ENCODE assay signal across 17 cellular contexts in genomic region chr7:90951229-90951628, GRCh38.
DNase-seq lines count a peak whose midpoint lies in the region; ATAC-seq, FAIRE-seq and TF ChIP-seq lines count a peak whose summit lies in the region.
"Had no signal": no experiment of that assay in that cellular context is flagged by ENCODE, and none has a peak within 500 bp of the region (broad histone marks: within the 10 kb centered on the region; RNA-seq: fewer than 3 reads in every experiment).

No MANE protein-coding gene starts in this region.

- H3K27me3 Mint-ChIP-seq in neural progenitor cell (ENCODE audit: insufficient read depth, low read depth), result no peaks in the 10 kb centered on the region
- H3K27me3 Mint-ChIP-seq: B cell; CD4-positive, alpha-beta T cell; IgD-negative memory B cell had no signal

- H3F3A ChIP-seq in neural progenitor cell (ENCODE audit: low read depth), result peaks cover 20% of the 10 kb centered on the region

- ATAC-seq in HepG2 (no peak), right lobe of liver (no peak), GM21526 (IDR thresholded peaks at IDR 0.05; ENCODE audit: low FRiP score, unreplicated experiment) (no peak)

- 3% methylated on average over 1 of the region's 1 CpG for WGBS in HepG2 (ENCODE audit: low lambda C conversion rate)
- WGBS in right lobe of liver (ENCODE audit: insufficient coverage, low coverage, low lambda C conversion rate, missing lambda C conversion rate), result 89% methylated on average over 1 of the region's 1 CpG

- TF ChIP-seq EP300 in HepG2 (IDR thresholded peaks at IDR 0.05; ENCODE audit: low read depth in 2 of 2, low read length in 2 of 2) (no peak), HepG2 (CRISPR knock-in tag; IDR thresholded peaks at IDR 0.05; ENCODE audit: borderline replicate concordance) (no peak)

- H3K36me3 ChIP-seq in HepG2 (replicated peaks in 1 of 2; ENCODE audit: control insufficient read depth in 1 of 2, insufficient read depth in 2 of 2, low read length in 2 of 2) (no peaks in the 10 kb centered on the region), right lobe of liver (no peaks in the 10 kb centered on the region), SK-N-MC (ENCODE audit: insufficient read depth, low read length) (peaks cover 10% of the 10 kb centered on the region), neural progenitor cell (no peaks in the 10 kb centered on the region), osteoblast (ENCODE audit: insufficient read depth, low read length) (peaks cover 5% of the 10 kb centered on the region)
- H3K36me3 ChIP-seq: HAP-1 had no signal

- H3K79me2 ChIP-seq in HepG2 (ENCODE audit: insufficient read depth, low read length) (no peaks in the 10 kb centered on the region), neural progenitor cell (ENCODE audit: low read depth) (no peaks in the 10 kb centered on the region), osteoblast (ENCODE audit: insufficient read depth, low read length) (no peaks in the 10 kb centered on the region)

- TF ChIP-seq CTCF in HepG2 (CRISPR knock-in tag; IDR thresholded peaks at IDR 0.05) (no peak), right lobe of liver (IDR thresholded peaks at IDR 0.05) (no peak), neural progenitor cell (IDR thresholded peaks at IDR 0.05) (no peak), osteoblast (IDR thresholded peaks at IDR 0.05; ENCODE audit: extremely low read depth, low read depth, low read length) (no peak)

- H3K4me3 ChIP-seq in HepG2 (replicated peaks in 1 of 3; ENCODE audit: insufficient read depth in 1 of 3, low read depth in 2 of 3, low read length in 3 of 3), result no peak overlapping the region
- H3K4me3 ChIP-seq in right lobe of liver, result no peak overlapping the region
- H3K4me3 ChIP-seq in SK-N-MC, result peak overlapping the region; percentile 64; the same call in 1 of the 2 replicates
- H3K4me3 ChIP-seq in neural progenitor cell, result no peak overlapping the region
- no peak overlapping the region for H3K4me3 ChIP-seq in osteoblast (ENCODE audit: insufficient read depth, low read length)
- H3K4me3 ChIP-seq: HAP-1 had no signal

- H3K27ac ChIP-seq in HepG2 (ENCODE audit: extremely low read length, insufficient read depth, low read length) (no peak overlapping the region), right lobe of liver (no peak overlapping the region), SK-N-MC (peak overlapping the region; percentile 97), neural progenitor cell (peak overlapping the region; percentile 91), osteoblast (ENCODE audit: low read depth, low read length) (no peak overlapping the region)
- H3K27ac ChIP-seq: HL-60 had no signal

- no peak for TF ChIP-seq POLR2A in HepG2 (IDR thresholded peaks at IDR 0.05; ENCODE audit: insufficient read depth in 1 of 2, low read depth in 2 of 2, low read length in 2 of 2)
- TF ChIP-seq POLR2A in right lobe of liver (IDR thresholded peaks at IDR 0.05), result no peak

- intact Hi-C loops in HepG2 (cut with micrococcal nuclease; ENCODE audit: unreplicated experiment), result no loop called here
- intact Hi-C loops in right lobe of liver (cut with DNase I), result no loop called here

- H4K20me1 ChIP-seq in HepG2 (ENCODE audit: insufficient read depth, low read length), result no peaks in the 10 kb centered on the region
- no peaks in the 10 kb centered on the region for H4K20me1 ChIP-seq in neural progenitor cell (ENCODE audit: low read depth)
- no peaks in the 10 kb centered on the region for H4K20me1 ChIP-seq in osteoblast (ENCODE audit: insufficient read depth, low read length)

- H3K4me1 ChIP-seq in HepG2 (ENCODE audit: insufficient read depth, low read length) (no peaks in the 10 kb centered on the region), right lobe of liver (no peaks in the 10 kb centered on the region), neural progenitor cell (peaks cover 54% of the 10 kb centered on the region), osteoblast (ENCODE audit: insufficient read depth, low read length) (no peaks in the 10 kb centered on the region)

- no peak for DNase-seq in HepG2 (ENCODE audit: low spot score)
- DNase-seq in right lobe of liver, result no peak
- no peak for DNase-seq in SK-N-MC (ENCODE audit: low read depth, low spot score)
- DNase-seq in neural progenitor cell (ENCODE audit: low spot score), result no peak
- DNase-seq in GDM1 (lab: John Stamatoyannopoulos, UW), result no peak
- no peak for DNase-seq in osteoblast (ENCODE audit: insufficient read length, low spot score, missing footprints)
- DNase-seq: 8988T; Calu3; CD4-positive, alpha-beta T cell; DMS79; GOT3 had no signal

- H3K4me2 ChIP-seq in HepG2 (ENCODE audit: low read depth, low read length), result no peak overlapping the region
- H3K4me2 ChIP-seq in neural progenitor cell, result peak overlapping the region; percentile 91
- no peak overlapping the region for H3K4me2 ChIP-seq in osteoblast (ENCODE audit: insufficient read depth, low read length)

- in situ Hi-C loops in HepG2 (cut with HindIII; ENCODE audit: extremely low pct_ligation_motif_present, low pct_unique_long_range_greater_than_20kb), result no loop called here

- H2AFZ ChIP-seq in HepG2 (ENCODE audit: low read length) (no peak overlapping the region), neural progenitor cell (replicated peaks) (no peak overlapping the region), osteoblast (ENCODE audit: low read length) (no peak overlapping the region)

- H3K9ac ChIP-seq in HepG2 (ENCODE audit: insufficient read depth, low read depth, low read length) (no peak overlapping the region), SK-N-MC (ENCODE audit: insufficient read length) (no peak overlapping the region), neural progenitor cell (no peak overlapping the region)

- H3K9me3 ChIP-seq in HepG2 (ENCODE audit: low read length) (no peaks in the 10 kb centered on the region), right lobe of liver (no peaks in the 10 kb centered on the region), SK-N-MC (ENCODE audit: low read depth, low read length) (no peaks in the 10 kb centered on the region), neural progenitor cell (ENCODE audit: low read depth) (no peaks in the 10 kb centered on the region), osteoblast (ENCODE audit: low read depth, low read length) (no peaks in the 10 kb centered on the region)
- H3K9me3 ChIP-seq: HAP-1 had no signal

- TF ChIP-seq RAD21 in HepG2 (CRISPR knock-in tag; IDR thresholded peaks at IDR 0.05), result no peak

- H3K9me3 Mint-ChIP-seq in neural progenitor cell, result no peaks in the 10 kb centered on the region
- H3K9me3 Mint-ChIP-seq: CD4-positive, alpha-beta T cell; IgD-negative memory B cell had no signal

- CTCF ChIA-PET in HepG2 (lab: Yijun Ruan, JAX; ENCODE audit: low intra/inter-chr PET ratio, low total read pairs), result no interaction called here

- peaks cover 17% of the 10 kb centered on the region for H3K36me3 Mint-ChIP-seq in neural progenitor cell

- H3K4me1 Mint-ChIP-seq in neural progenitor cell, result peaks cover 52% of the 10 kb centered on the region

- no TSS peak for BruUV-seq in HepG2 (replicated peaks; lab: Mats Ljungman, UMichigan)

- no peak overlapping the region for H3K4me3 Mint-ChIP-seq in neural progenitor cell
- H3K4me3 Mint-ChIP-seq: B cell; CD4-positive, alpha-beta T cell; IgD-negative memory B cell had no signal

- FAIRE-seq in HepG2 (lab: Jason Lieb, UNC), result no peak
- FAIRE-seq: GM12891 had no signal

- peak overlapping the region; percentile 99 for H3K27ac Mint-ChIP-seq in neural progenitor cell
- H3K27ac Mint-ChIP-seq: B cell; CD4-positive, alpha-beta T cell had no signal

- POLR2A ChIA-PET in HepG2 (lab: Yijun Ruan, JAX), result no interaction called here

- H3K27me3 ChIP-seq in HepG2 (ENCODE audit: control insufficient read depth in 1 of 2, insufficient read depth in 2 of 2, low read length in 2 of 2), result no peaks in the 10 kb centered on the region
- no peaks in the 10 kb centered on the region for H3K27me3 ChIP-seq in right lobe of liver
- H3K27me3 ChIP-seq in neural progenitor cell, result no peaks in the 10 kb centered on the region
- H3K27me3 ChIP-seq in osteoblast (ENCODE audit: insufficient read depth, low read length), result no peaks in the 10 kb centered on the region

TF ChIP-seq in HepG2, 621 proteins besides CTCF, POLR2A, EP300 and RAD21:
- TF ChIP-seq ZNF225 (CRISPR knock-in tag; IDR thresholded peaks at IDR 0.05), result no peak
- no peak for TF ChIP-seq JUNB (CRISPR knock-in tag; IDR thresholded peaks at IDR 0.05; ENCODE audit: borderline replicate concordance)
- TF ChIP-seq ZNF543 (CRISPR knock-in tag; IDR thresholded peaks at IDR 0.05), result no peak
- no peak for TF ChIP-seq ZSCAN5A (CRISPR knock-in tag; IDR thresholded peaks at IDR 0.05; ENCODE audit: borderline replicate concordance)
- no peak for TF ChIP-seq ZNF160 (CRISPR knock-in tag; IDR thresholded peaks at IDR 0.05)
- TF ChIP-seq MAFK (conservative IDR thresholded peaks at IDR 0.05 in 1 of 2, IDR thresholded peaks at IDR 0.05 in 1 of 2; ENCODE audit: low read length in 2 of 2), result peak; percentile 69 to 80; a peak in 3 of 4 replicates
- peak; percentile 72; the same call in 1 of the 2 replicates for TF ChIP-seq MAFF (IDR thresholded peaks at IDR 0.05; ENCODE audit: low read depth, low read length)
- TF ChIP-seq NCOA1 (CRISPR knock-in tag; IDR thresholded peaks at IDR 0.05), result no peak

Comparison
In these comparisons a context has a peak if more than half of its experiments do, and no peak if none do; other contexts are left out.
1. H3K27ac ChIP-seq: peak in SK-N-MC (single experiment) and neural progenitor cell (single experiment); none in HepG2 (single experiment), right lobe of liver (0 of 3) and osteoblast (single experiment).